ENCODE assay signal across 8 cellular contexts in genomic region chr19:1469936-1470863, GRCh38. TPM values are rescaled to one million over a fixed set of nuclear protein-coding genes. Genes with fewer than 3 reads are reported as not detected.
DNase-seq lines count a peak whose midpoint lies in the region; ATAC-seq and TF ChIP-seq lines count a peak whose summit lies in the region.

No MANE protein-coding gene starts in this region.

- no TSS peak for BruUV-seq in HCT116 (replicated peaks; lab: Mats Ljungman, UMichigan)

- intact Hi-C loops in HCT116 (cut with micrococcal nuclease): loop anchor here (1.0 kb wide), 1 partner anchor 9 kb away; the partner anchor contains the start of gene C19orf25

- H4K20me1 ChIP-seq in HCT116 (ENCODE audit: insufficient read depth): no peaks in the 10 kb centered on the region

- peak overlapping the region; percentile 61 for H3K4me3 Mint-ChIP-seq in activated naive CD8-positive, alpha-beta T cell treated with anti-CD3 and anti-CD28 coated beads, Interleukin-2, amount 10 ng/mL, durations not matched to agents 7 days and 5 days

- H3K27me3 ChIP-seq in HCT116 (ENCODE audit: insufficient read depth, low read length): no peaks in the 10 kb centered on the region

- CTCF ChIA-PET in HCT116 (lab: Charles Lee): interaction anchor here (1.0 kb wide), 1 partner anchor 76 kb away, joined by 4 read pairs; no protein-coding TSS in a partner anchor

- TF ChIP-seq CTCF in HCT116 (IDR thresholded peaks at IDR 0.05 in 2 of 3, conservative IDR thresholded peaks at IDR 0.05 in 1 of 3; ENCODE audit: borderline replicate concordance in 1 of 3, insufficient read depth in 1 of 3, low read depth in 2 of 3, low read length in 2 of 3): no peak

- H3K4me2 ChIP-seq in HCT116 (ENCODE audit: low read length): peak overlapping the region; percentile 96

- ATAC-seq in HCT116 (peak; percentile 59), SK-N-SH treated with all-trans-retinoic acid at 6 μM for 48 hours (no peak), HG03457 (IDR thresholded peaks at IDR 0.05; ENCODE audit: unreplicated experiment) (no peak), GM21723 (IDR thresholded peaks at IDR 0.05; ENCODE audit: unreplicated experiment) (no peak)
- ATAC-seq in activated naive CD8-positive, alpha-beta T cell treated with anti-CD3 and anti-CD28 coated beads, Interleukin-2, amount 10 ng/mL, durations not matched to agents 7 days and 5 days (ENCODE audit: low read depth): peak; percentile 66

- H3K27ac Mint-ChIP-seq in activated naive CD8-positive, alpha-beta T cell treated with anti-CD3 and anti-CD28 coated beads, Interleukin-2, amount 10 ng/mL, durations not matched to agents 7 days and 5 days: peak overlapping the region; percentile 77

- RAD21 ChIA-PET in HCT116 (lab: Charles Lee; ENCODE audit: low non-redundant PET in 1 of 2, low total read pairs in 2 of 2, uncharacterized antibody in 2 of 2, unreplicated experiment in 2 of 2): no interaction called here

- H3K9me3 ChIP-seq in HCT116 (ENCODE audit: control insufficient read depth in 1 of 2, insufficient read depth in 1 of 2, low read depth in 1 of 2, low read length in 2 of 2) (no peaks in the 10 kb centered on the region), iPS-18c (ENCODE audit: control insufficient read depth, insufficient read depth, low read length) (peaks cover 4% of the 10 kb centered on the region)

- peaks cover 3% of the 10 kb centered on the region for H3K4me1 Mint-ChIP-seq in activated naive CD8-positive, alpha-beta T cell treated with anti-CD3 and anti-CD28 coated beads, Interleukin-2, amount 10 ng/mL, durations not matched to agents 7 days and 5 days

- H3K27me3 Mint-ChIP-seq in activated naive CD8-positive, alpha-beta T cell treated with anti-CD3 and anti-CD28 coated beads, Interleukin-2, amount 10 ng/mL, durations not matched to agents 7 days and 5 days: peaks cover 15% of the 10 kb centered on the region

- H3K9me3 Mint-ChIP-seq in activated naive CD8-positive, alpha-beta T cell treated with anti-CD3 and anti-CD28 coated beads, Interleukin-2, amount 10 ng/mL, durations not matched to agents 7 days and 5 days: no peaks in the 10 kb centered on the region

- peak overlapping the region; percentile 60 for H3K9ac ChIP-seq in HCT116 (ENCODE audit: low read length)

- no peak overlapping the region for H2AFZ ChIP-seq in HCT116 (ENCODE audit: low read depth, low read length, poor library complexity, severe bottlenecking)

- POLR2A ChIA-PET in HCT116 (lab: Charles Lee): interaction anchor here (2.4 kb wide), 1 partner anchor 15 kb away, joined by 8 read pairs; no protein-coding TSS in a partner anchor
- POLR2A ChIA-PET in activated naive CD8-positive, alpha-beta T cell treated with anti-CD3 and anti-CD28 coated beads, Interleukin-2, amount 10 ng/mL, durations not matched to agents 7 days and 5 days (lab: Charles Lee): interaction anchor here (1.0 to 1.5 kb wide), 2 partner anchors 21 to 22 kb away, joined by 3 to 4 read pairs; partner anchors contain the start of gene REEP6

- peak overlapping the region; percentile 91 for H3K27ac ChIP-seq in HCT116 (ENCODE audit: low read depth, low read length)

- peaks cover 11% of the 10 kb centered on the region; the same call in 1 of the 2 replicates for H3K79me2 ChIP-seq in HCT116 (ENCODE audit: insufficient read depth, low read length)

- DNase-seq in HCT116 (ENCODE audit: low read depth, low spot score): peak; percentile 42
- peak; percentile 92 for DNase-seq in RPMI8226
- peak; percentile 79 for DNase-seq in activated naive CD8-positive, alpha-beta T cell treated with anti-CD3 and anti-CD28 coated beads, Interleukin-2, amount 10 ng/mL, durations not matched to agents 7 days and 5 days
- DNase-seq in stimulated activated CD4-positive, alpha-beta T cell treated with anti-CD3 and anti-CD28 coated beads, Interleukin-2, amount 100 ng/mL, for 24 hours: peak; percentile 75 to 81

- no peaks in the 10 kb centered on the region for H3K36me3 Mint-ChIP-seq in activated naive CD8-positive, alpha-beta T cell treated with anti-CD3 and anti-CD28 coated beads, Interleukin-2, amount 10 ng/mL, durations not matched to agents 7 days and 5 days

- H3K36me3 ChIP-seq in HCT116 (ENCODE audit: control insufficient read depth in 1 of 2, insufficient read depth in 2 of 2, low read length in 2 of 2): no peaks in the 10 kb centered on the region; a peak in 1 of 4 replicates

- H3K4me1 ChIP-seq in HCT116 (ENCODE audit: control insufficient read depth in 1 of 2, insufficient read depth in 2 of 2, low read length in 2 of 2): peaks cover 19 to 39% of the 10 kb centered on the region in 2 experiments

- H3K9me2 ChIP-seq in HCT116 (ENCODE audit: insufficient read depth): no peaks in the 10 kb centered on the region

- H3K4me3 ChIP-seq in HCT116 (replicated peaks in 1 of 2; ENCODE audit: low read depth in 1 of 2, low read length in 2 of 2) (peak overlapping the region; percentile 57 to 66), iPS-18c (ENCODE audit: insufficient read depth, low read depth, low read length) (peak overlapping the region; percentile 40)

- no peak for TF ChIP-seq RAD21 in HCT116 (IDR thresholded peaks at IDR 0.05; ENCODE audit: low read depth)

- TF ChIP-seq POLR2A in HCT116 (IDR thresholded peaks at IDR 0.05; ENCODE audit: borderline replicate concordance, extremely low read depth, insufficient read depth, insufficient read length): peak; percentile 64

TF ChIP-seq in HCT116, 20 proteins besides CTCF, POLR2A, EP300 and RAD21 (continues in another document):
- TF ChIP-seq TCF7L2 (IDR thresholded peaks at IDR 0.05; ENCODE audit: borderline replicate concordance, extremely low read depth, insufficient read depth, insufficient read length) (peak; percentile 66), JUND (IDR thresholded peaks at IDR 0.05) (no peak), ZNF274 (IDR thresholded peaks at IDR 0.05; ENCODE audit: low read depth, low read length) (no peak), ZFX (IDR thresholded peaks at IDR 0.05) (peak; percentile 81; the same call in 1 of the 2 replicates), POLR2AphosphoS5 (IDR thresholded peaks at IDR 0.05; ENCODE audit: low read depth, low read length) (peak; percentile 52), CEBPB (IDR thresholded peaks at IDR 0.05; ENCODE audit: low read depth) (no peak)
- TF ChIP-seq, protein P1, sequence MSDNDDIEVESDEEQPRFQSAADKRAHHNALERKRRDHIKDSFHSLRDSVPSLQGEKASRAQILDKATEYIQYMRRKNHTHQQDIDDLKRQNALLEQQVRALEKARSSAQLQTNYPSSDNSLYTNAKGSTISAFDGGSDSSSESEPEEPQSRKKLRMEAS (IDR thresholded peaks at IDR 0.05): no peak; the same call in 1 of the 2 replicates

TF ChIP-seq in SK-N-SH treated with all-trans-retinoic acid at 6 μM for 48 hours, 23 proteins besides CTCF, POLR2A, EP300 and RAD21 (continues in another document):
- TF ChIP-seq BACH2 (CRISPR knock-in tag; IDR thresholded peaks at IDR 0.05; ENCODE audit: borderline replicate concordance) (no peak), ESRRG (CRISPR knock-in tag; IDR thresholded peaks at IDR 0.05) (no peak), TCF4 (CRISPR knock-in tag; IDR thresholded peaks at IDR 0.05; ENCODE audit: borderline replicate concordance) (no peak), SNAI2 (CRISPR knock-in tag; IDR thresholded peaks at IDR 0.05) (no peak), TOX (CRISPR knock-in tag; IDR thresholded peaks at IDR 0.05; ENCODE audit: borderline replicate concordance) (no peak), ZNF565 (CRISPR knock-in tag; conservative IDR thresholded peaks at IDR 0.05; ENCODE audit: low read depth) (no peak), ZC3H10 (CRISPR knock-in tag; IDR thresholded peaks at IDR 0.05) (no peak), CSRNP3 (CRISPR knock-in tag; IDR thresholded peaks at IDR 0.05) (no peak)

RNA-seq across cellular contexts. Expression of gene C19orf25, which starts 8.8 kb away (rescaled TPM):
- total RNA-seq in HCT116 (2021; ENCODE audit: unreplicated experiment): 48.8 TPM
- polyA plus RNA-seq in HCT116 (2012): 25.7 and 32.1 TPM in 2 replicates
- 10 to 100 TPM; 48.0 to 51.2 TPM for total RNA-seq in activated naive CD8-positive, alpha-beta T cell treated with anti-CD3 and anti-CD28 coated beads, Interleukin-2, amount 10 ng/mL, durations not matched to agents 7 days and 5 days

RNA-seq across cellular contexts. Expression of gene PCSK4, which starts 19.9 kb away (rescaled TPM):
- total RNA-seq in HCT116 (2021; ENCODE audit: unreplicated experiment): 11.1 TPM
- 8.2 and 9.8 TPM in 2 replicates for polyA plus RNA-seq in HCT116 (2012)
- total RNA-seq in activated naive CD8-positive, alpha-beta T cell treated with anti-CD3 and anti-CD28 coated beads, Interleukin-2, amount 10 ng/mL, durations not matched to agents 7 days and 5 days: 1 to 10 TPM; 6.7 to 9.7 TPM

RNA-seq across cellular contexts. Expression of gene APC2, which starts 20.3 kb away (rescaled TPM):
- 1.6 TPM for total RNA-seq in HCT116 (2021; ENCODE audit: unreplicated experiment)
- 0.62 and 0.66 TPM in 2 replicates for polyA plus RNA-seq in HCT116 (2012)
- under 1 TPM; 0.06 to 0.11 TPM for total RNA-seq in activated naive CD8-positive, alpha-beta T cell treated with anti-CD3 and anti-CD28 coated beads, Interleukin-2, amount 10 ng/mL, durations not matched to agents 7 days and 5 days

RNA-seq across cellular contexts. Expression of gene REEP6, which starts 20.8 kb away (rescaled TPM):
- 53.9 TPM for total RNA-seq in HCT116 (2021; ENCODE audit: unreplicated experiment)
- polyA plus RNA-seq in HCT116 (2012): 63.6 and 65.9 TPM in 2 replicates
- 1 to 10 TPM; 2.2 to 2.8 TPM for total RNA-seq in activated naive CD8-positive, alpha-beta T cell treated with anti-CD3 and anti-CD28 coated beads, Interleukin-2, amount 10 ng/mL, durations not matched to agents 7 days and 5 days

RNA-seq across cellular contexts. Expression of gene RPS15, which starts 32.0 kb away (rescaled TPM):
- 1,862 TPM for total RNA-seq in HCT116 (2021; ENCODE audit: unreplicated experiment)
- polyA plus RNA-seq in HCT116 (2012): 2,807 and 2,860 TPM in 2 replicates
- total RNA-seq in activated naive CD8-positive, alpha-beta T cell treated with anti-CD3 and anti-CD28 coated beads, Interleukin-2, amount 10 ng/mL, durations not matched to agents 7 days and 5 days: 1,000 to 10,000 TPM; 1,438 to 1,457 TPM

Comparison
In these comparisons a context has a peak if more than half of its experiments do, and no peak if none do; other contexts are left out.
1. ATAC-seq: peak in HCT116 (single experiment) and activated naive CD8-positive, alpha-beta T cell treated with anti-CD3 and anti-CD28 coated beads, Interleukin-2, amount 10 ng/mL, durations not matched to agents 7 days and 5 days (single experiment); none in SK-N-SH treated with all-trans-retinoic acid at 6 μM for 48 hours (single experiment), HG03457 (single experiment) and GM21723 (single experiment).
2. DNase-seq: peak in every context shown above with its lines; median percentile 92 in RPMI8226; 79 in activated naive CD8-positive, alpha-beta T cell treated with anti-CD3 and anti-CD28 coated beads, Interleukin-2, amount 10 ng/mL, durations not matched to agents 7 days and 5 days; 78 in stimulated activated CD4-positive, alpha-beta T cell treated with anti-CD3 and anti-CD28 coated beads, Interleukin-2, amount 100 ng/mL, for 24 hours; 42 in HCT116.